ENCODE assay signal across 7 cellular contexts in the genomic region with DNA sequence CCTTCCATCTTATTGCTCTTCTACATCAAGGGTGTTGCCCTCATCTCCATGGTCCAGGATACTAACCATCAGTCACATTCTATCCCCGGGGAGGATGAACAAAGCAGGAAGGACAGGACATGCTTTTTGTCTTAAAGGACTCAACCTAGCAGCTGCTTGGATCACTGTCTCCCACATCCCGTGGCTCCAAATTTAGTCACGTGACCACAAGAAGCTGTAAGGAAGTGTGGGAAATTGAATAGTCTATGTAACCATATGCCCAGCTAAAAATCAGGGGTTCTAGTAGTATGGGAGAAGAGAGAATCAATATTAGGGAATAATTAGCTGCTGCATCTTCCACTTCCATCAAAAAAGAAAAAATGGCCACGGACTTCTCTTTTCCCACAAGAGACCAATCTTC.
"Had no signal": no experiment of that assay in that cellular context is flagged by ENCODE, and none has a peak within 500 bp of the region (broad histone marks: within the 10 kb centered on the region; RNA-seq: fewer than 3 reads in every experiment).

No MANE protein-coding gene starts in this region.

- DNase-seq: GM23248, GOT3, H9, HCEC 1CT, IMR-90, KG1 had no signal

- H3K27ac ChIP-seq: GM23248 had no signal

- FAIRE-seq: H54 had no signal

- H3K4me3 ChIP-seq: GM23248 had no signal

- H3K4me1 Mint-ChIP-seq: H9 had no signal

- H3K4me3 Mint-ChIP-seq: H9 had no signal

- H3K27ac Mint-ChIP-seq: H9 had no signal

- H2AFZ ChIP-seq: GM23248 had no signal

- H3K9ac ChIP-seq: GM23248 had no signal
